ENCODE assay signal across 25 cellular contexts in the genomic region with DNA sequence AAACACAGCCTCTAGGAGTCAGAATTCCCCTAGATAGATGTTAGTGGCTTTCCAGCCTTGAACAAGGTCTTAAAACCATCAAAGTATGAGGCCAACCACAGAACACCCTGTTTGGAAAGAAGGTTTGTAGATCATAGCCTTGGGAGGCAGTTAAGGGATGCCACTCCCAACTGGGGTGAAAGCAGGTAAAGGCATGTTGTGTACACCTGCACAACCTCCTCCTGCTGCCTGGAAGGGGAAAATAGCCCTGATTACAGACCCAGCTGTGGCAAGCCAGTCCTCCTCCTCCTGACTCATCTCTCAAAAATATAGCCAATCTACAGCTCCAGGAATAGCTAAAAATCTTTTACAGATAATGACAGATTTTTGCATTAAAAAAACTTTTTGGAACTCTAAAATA.
"Had no signal": no experiment of that assay in that cellular context is flagged by ENCODE, and none has a peak within 500 bp of the region (broad histone marks: within the 10 kb centered on the region; RNA-seq: fewer than 3 reads in every experiment).

No MANE protein-coding gene starts in this region.

- H3K36me3 ChIP-seq: esophagus squamous epithelium, right lobe of liver, spleen, tibial artery, upper lobe of left lung, uterus had no signal

- H2AFZ ChIP-seq: hepatocyte had no signal

- H3K9me3 Mint-ChIP-seq: nephron progenitor cell; stimulated activated memory B cell treated with anti-CD40 and anti-IgM and Interleukin-4, amounts not matched to agents 10 μg/mL and 1 μg/mL and 100 μg/mL, for 72 hours; stimulated activated naive CD8-positive, alpha-beta T cell treated with anti-CD3 and anti-CD28 coated beads, Interleukin-15, Interleukin-2, amounts not matched to agents 100 ng/mL and 50 ng/mL, for 24 hours had no signal

- DNase-seq: cortex of kidney; dorsolateral prefrontal cortex; effector CD8-positive, alpha-beta T cell; esophagus squamous epithelium; foreskin melanocyte; head of caudate nucleus; left colon; left ventricle myocardium superior; mesendoderm; naive thymus-derived CD4-positive, alpha-beta T cell; nephron progenitor cell; psoas muscle; retina; right lobe of liver; spleen; stimulated activated CD4-positive, alpha-beta T cell treated with anti-CD3 and anti-CD28 coated beads, Interleukin-15, amount 100 ng/mL, for 24 hours; stimulated activated CD4-positive, alpha-beta T cell treated with anti-CD3 and anti-CD28 coated beads, Interleukin-1b, Interleukin-23, amount 100 ng/mL, for 48 hours; stimulated activated CD4-positive, alpha-beta T cell treated with anti-CD3 and anti-CD28 coated beads, Interleukin-4, amount 100 ng/mL, for 24 hours; tibial artery; upper lobe of left lung; uterus had no signal

- H3K27ac Mint-ChIP-seq: naive thymus-derived CD4-positive, alpha-beta T cell; nephron progenitor cell; stimulated activated memory B cell treated with anti-CD40 and anti-IgM and Interleukin-4, amounts not matched to agents 10 μg/mL and 1 μg/mL and 100 μg/mL, for 72 hours; stimulated activated naive CD8-positive, alpha-beta T cell treated with anti-CD3 and anti-CD28 coated beads, Interleukin-15, Interleukin-2, amounts not matched to agents 100 ng/mL and 50 ng/mL, for 24 hours had no signal

- H3K4me1 ChIP-seq: psoas muscle, right lobe of liver, spleen, upper lobe of left lung, uterus had no signal

- H3K27me3 ChIP-seq: esophagus squamous epithelium, hepatocyte, right lobe of liver, spleen, tibial artery, upper lobe of left lung, uterus had no signal

- H3K9me3 ChIP-seq: esophagus squamous epithelium, psoas muscle, right lobe of liver, spleen, tibial artery, upper lobe of left lung, uterus had no signal

- H3K4me2 ChIP-seq: hepatocyte had no signal

- H3K36me3 Mint-ChIP-seq: stimulated activated memory B cell treated with anti-CD40 and anti-IgM and Interleukin-4, amounts not matched to agents 10 μg/mL and 1 μg/mL and 100 μg/mL, for 72 hours had no signal

- H3K79me2 ChIP-seq: hepatocyte had no signal

- H3K4me3 ChIP-seq: dorsolateral prefrontal cortex, esophagus squamous epithelium, hepatocyte, lung, psoas muscle, right lobe of liver, spleen, tibial artery, upper lobe of left lung, uterus had no signal

- H3K4me3 Mint-ChIP-seq: naive thymus-derived CD4-positive, alpha-beta T cell; nephron progenitor cell; stimulated activated memory B cell treated with anti-CD40 and anti-IgM and Interleukin-4, amounts not matched to agents 10 μg/mL and 1 μg/mL and 100 μg/mL, for 72 hours; stimulated activated naive CD8-positive, alpha-beta T cell treated with anti-CD3 and anti-CD28 coated beads, Interleukin-15, Interleukin-2, amounts not matched to agents 100 ng/mL and 50 ng/mL, for 24 hours had no signal

- H3K27ac ChIP-seq: dorsolateral prefrontal cortex, esophagus squamous epithelium, hepatocyte, psoas muscle, right lobe of liver, spleen, tibial artery, upper lobe of left lung, uterus had no signal

- H3K4me1 Mint-ChIP-seq: stimulated activated memory B cell treated with anti-CD40 and anti-IgM and Interleukin-4, amounts not matched to agents 10 μg/mL and 1 μg/mL and 100 μg/mL, for 72 hours had no signal
